ENCODE assay signal across 13 cellular contexts in genomic region chr5:142841511-142842255, GRCh38.
DNase-seq lines count a peak whose midpoint lies in the region; ATAC-seq and TF ChIP-seq lines count a peak whose summit lies in the region.
"Had no signal": no experiment of that assay in that cellular context is flagged by ENCODE, and none has a peak within 500 bp of the region (broad histone marks: within the 10 kb centered on the region; RNA-seq: fewer than 3 reads in every experiment).

No MANE protein-coding gene starts in this region.

- H3K4me3 ChIP-seq in left lung (no peak overlapping the region), vagina (no peak overlapping the region), WERI-Rb-1 (ENCODE audit: low read depth, low read length) (no peak overlapping the region)
- H3K4me3 ChIP-seq: Peyer's patch, skin epidermis had no signal

- H3K27me3 ChIP-seq in left lung (no peaks in the 10 kb centered on the region), vagina (no peaks in the 10 kb centered on the region), WERI-Rb-1 (ENCODE audit: insufficient read depth, low read depth, severe bottlenecking) (no peaks in the 10 kb centered on the region)
- H3K27me3 ChIP-seq: Peyer's patch had no signal

- ATAC-seq in left lung (peak; percentile 5), GM18858 (IDR thresholded peaks at IDR 0.05; ENCODE audit: unreplicated experiment) (no peak)

- TF ChIP-seq POLR2A in vagina (IDR thresholded peaks at IDR 0.05), result no peak

- no peak overlapping the region for H3K27ac ChIP-seq in left lung
- H3K27ac ChIP-seq in vagina, result peak overlapping the region; percentile 65
- H3K27ac ChIP-seq in WERI-Rb-1, result no peak overlapping the region
- H3K27ac ChIP-seq: skin epidermis had no signal

- TF ChIP-seq CTCF in left lung (IDR thresholded peaks at IDR 0.05) (no peak), vagina (IDR thresholded peaks at IDR 0.05) (no peak), WERI-Rb-1 (IDR thresholded peaks at IDR 0.05; ENCODE audit: low read depth, low read length) (no peak)

- no peaks in the 10 kb centered on the region for H3K9me3 ChIP-seq in left lung
- no peaks in the 10 kb centered on the region for H3K9me3 ChIP-seq in vagina
- no peaks in the 10 kb centered on the region for H3K9me3 ChIP-seq in WERI-Rb-1 (ENCODE audit: severe bottlenecking)
- H3K9me3 ChIP-seq: Peyer's patch had no signal

- intact Hi-C loops in left lung (cut with DNase I) (no loop called here), vagina (cut with DNase I) (no loop called here)

- DNase-seq in NCI-H1417 (lab: John Stamatoyannopoulos, UW) (peak in 2 of 3 experiments; percentile 1 to 14), NCI-H1417 treated with DMSO at 0.1 percent for 48 hours (lab: John Stamatoyannopoulos, UW) (no peak), dermis blood vessel endothelial cell (peak; percentile 44), left lung (no peak), vagina (ENCODE audit: extremely low spot score in 2 of 2) (no peak), WERI-Rb-1 (no peak), superior temporal gyrus (ENCODE audit: extremely low spot score) (no peak)
- DNase-seq: activated T-cell treated with anti-CD3 and anti-CD28 coated beads, Interleukin-2, amount 50 U/mL, for 24 hours; midbrain; NCI-H2107; Peyer's patch had no signal

- H3K4me1 ChIP-seq in left lung, result peaks cover 0 to 75% of the 10 kb centered on the region in 2 donors
- peaks cover 65% of the 10 kb centered on the region for H3K4me1 ChIP-seq in vagina

- H3K36me3 ChIP-seq in left lung (no peaks in the 10 kb centered on the region), vagina (no peaks in the 10 kb centered on the region), WERI-Rb-1 (no peaks in the 10 kb centered on the region)
- H3K36me3 ChIP-seq: Peyer's patch had no signal

Comparison
In these comparisons a context has a peak if more than half of its experiments do, and no peak if none do; other contexts are left out.
1. DNase-seq: peak in NCI-H1417 (2 of 3) and dermis blood vessel endothelial cell (single experiment); none in NCI-H1417 treated with DMSO at 0.1 percent for 48 hours (single experiment), left lung (0 of 2), vagina (0 of 2), WERI-Rb-1 (single experiment) and superior temporal gyrus (single experiment).